9 cellular contexts compared by ENCODE assay signal in the genomic region with DNA sequence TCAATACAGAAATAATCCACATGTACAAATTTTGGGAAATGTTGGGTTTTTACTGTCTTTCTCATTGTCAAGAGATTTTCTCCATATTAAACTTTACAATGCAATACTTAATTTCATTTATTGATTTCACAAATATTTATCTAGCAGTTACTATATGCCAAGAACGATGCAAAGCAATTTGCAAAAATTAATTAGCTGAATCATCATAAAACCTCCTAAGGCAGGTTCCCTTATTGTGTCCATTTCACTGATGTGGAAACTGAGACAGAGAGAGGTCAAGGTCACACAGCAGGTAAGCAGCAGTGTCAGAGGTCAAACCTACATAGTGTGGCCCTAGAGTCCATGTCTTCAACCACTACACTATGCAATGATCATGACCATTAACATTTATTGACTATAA.
"Had no signal": no experiment of that assay in that cellular context is flagged by ENCODE, and none has a peak within 500 bp of the region (broad histone marks: within the 10 kb centered on the region; RNA-seq: fewer than 3 reads in every experiment).

No MANE protein-coding gene starts in this region.

- DNase-seq: GM23248, GOT3, H9, HFFc6, KG1 had no signal

- H3K36me3 Mint-ChIP-seq: IgD-negative memory B cell had no signal

- H3K9ac ChIP-seq: GM23248 had no signal

- H3K27ac Mint-ChIP-seq: H9, HFFc6, IgD-negative memory B cell had no signal

- H3K27me3 Mint-ChIP-seq: IgD-negative memory B cell had no signal

- H3K4me1 Mint-ChIP-seq: H9 had no signal

- H2AFZ ChIP-seq: GM23248 had no signal

- H3K4me3 ChIP-seq: GM23248 had no signal

- H3K4me3 Mint-ChIP-seq: H9, HFFc6, IgD-negative memory B cell had no signal

- H3K27ac ChIP-seq: GM23248, HL-60 had no signal

- ATAC-seq: HCT116 had no signal

- FAIRE-seq: H54 had no signal
